8 cellular contexts compared by ENCODE assay signal in the genomic region with DNA sequence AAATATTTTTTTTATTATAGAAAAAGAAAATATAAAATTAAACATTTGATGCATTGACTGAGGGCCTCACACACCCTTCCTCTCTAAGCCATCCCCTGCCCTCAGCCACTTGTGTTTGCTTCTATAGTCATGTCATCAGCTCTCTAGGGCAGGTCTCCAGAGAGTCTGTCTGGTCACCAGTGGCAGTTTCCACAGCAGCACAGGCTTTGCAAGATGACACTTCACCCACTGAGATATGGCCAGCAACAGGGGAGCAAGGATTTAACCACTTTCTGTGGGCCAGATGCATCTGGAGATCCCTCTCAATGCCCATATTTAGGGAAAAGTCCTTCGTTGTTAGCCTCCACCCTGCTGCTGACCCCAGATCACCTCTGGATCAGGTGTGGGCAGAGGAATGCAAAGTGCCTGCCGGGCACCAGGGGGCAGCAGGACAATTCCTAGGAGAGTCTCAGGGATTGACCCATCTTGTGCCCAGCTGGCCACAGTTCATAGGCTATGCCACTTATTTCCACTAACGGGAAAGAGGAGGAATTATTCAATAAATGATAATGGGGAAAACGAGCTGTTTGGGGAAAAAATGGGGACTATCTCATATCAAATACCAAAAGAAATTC.
DNase-seq lines count a peak whose midpoint lies in the region; ATAC-seq and TF ChIP-seq lines count a peak whose summit lies in the region.

No MANE protein-coding gene starts in this region.

- peak; percentile 41 for DNase-seq in Ammon's horn (ENCODE audit: low spot score)
- no peak for DNase-seq in GM20000 (ENCODE audit: low spot score)
- peak in 1 of 2 donors; percentile 44 for DNase-seq in foreskin fibroblast
- peak; percentile 22 to 33 for DNase-seq in stimulated activated CD4-positive, alpha-beta T cell treated with anti-CD3 and anti-CD28 coated beads, Interleukin-2, amount 100 ng/mL, for 24 hours
- DNase-seq in GM19238 (ENCODE audit: insufficient read length, low spot score): no peak

- H3K4me3 ChIP-seq in WI38 (ENCODE audit: low read depth, low read length): no peak overlapping the region
- no peak overlapping the region for H3K4me3 ChIP-seq in foreskin fibroblast (ENCODE audit: low read depth in 1 of 2, low read length in 2 of 2)

- TF ChIP-seq CTCF in GM20000 (IDR thresholded peaks at IDR 0.05; ENCODE audit: extremely low read depth, missing control alignments) (peak; percentile 28), WI38 (IDR thresholded peaks at IDR 0.05; ENCODE audit: low read depth, low read length) (peak; percentile 63), foreskin fibroblast (IDR thresholded peaks at IDR 0.05; ENCODE audit: low read depth, low read length) (peak; percentile 64)

- ATAC-seq in HG02623 (IDR thresholded peaks at IDR 0.05; ENCODE audit: unreplicated experiment): no peak
- no peak for ATAC-seq in GM21529 (IDR thresholded peaks at IDR 0.05; ENCODE audit: unreplicated experiment)

Comparison
In these comparisons a context has a peak if more than half of its experiments do, and no peak if none do; other contexts are left out.
1. DNase-seq: peak in Ammon's horn (single experiment) and stimulated activated CD4-positive, alpha-beta T cell treated with anti-CD3 and anti-CD28 coated beads, Interleukin-2, amount 100 ng/mL, for 24 hours (2 of 2); none in GM20000 (single experiment) and GM19238 (single experiment).
2. Peak in every context shown above with its lines, with median percentiles within 50 percentile points of each other: CTCF ChIP-seq.